In genomic region chr5:2149196-2149541, GRCh38 we compare ENCODE assay signal across 1 cellular context.
TF ChIP-seq lines count a peak whose summit lies in the region.

No MANE protein-coding gene starts in this region.

TF ChIP-seq in HEK293, 187 proteins besides CTCF, POLR2A, EP300 and RAD21 (continued from another document):
- TF ChIP-seq, protein P1, sequence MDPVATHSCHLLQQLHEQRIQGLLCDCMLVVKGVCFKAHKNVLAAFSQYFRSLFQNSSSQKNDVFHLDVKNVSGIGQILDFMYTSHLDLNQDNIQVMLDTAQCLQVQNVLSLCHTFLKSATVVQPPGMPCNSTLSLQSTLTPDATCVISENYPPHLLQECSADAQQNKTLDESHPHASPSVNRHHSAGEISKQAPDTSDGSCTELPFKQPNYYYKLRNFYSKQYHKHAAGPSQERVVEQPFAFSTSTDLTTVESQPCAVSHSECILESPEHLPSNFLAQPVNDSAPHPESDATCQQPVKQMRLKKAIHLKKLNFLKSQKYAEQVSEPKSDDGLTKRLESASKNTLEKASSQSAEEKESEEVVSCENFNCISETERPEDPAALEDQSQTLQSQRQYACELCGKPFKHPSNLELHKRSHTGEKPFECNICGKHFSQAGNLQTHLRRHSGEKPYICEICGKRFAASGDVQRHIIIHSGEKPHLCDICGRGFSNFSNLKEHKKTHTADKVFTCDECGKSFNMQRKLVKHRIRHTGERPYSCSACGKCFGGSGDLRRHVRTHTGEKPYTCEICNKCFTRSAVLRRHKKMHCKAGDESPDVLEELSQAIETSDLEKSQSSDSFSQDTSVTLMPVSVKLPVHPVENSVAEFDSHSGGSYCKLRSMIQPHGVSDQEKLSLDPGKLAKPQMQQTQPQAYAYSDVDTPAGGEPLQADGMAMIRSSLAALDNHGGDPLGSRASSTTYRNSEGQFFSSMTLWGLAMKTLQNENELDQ (tag by site-specific recombination; IDR thresholded peaks at IDR 0.05; ENCODE audit: low read depth): no peak
- TF ChIP-seq ZNF776 (tag by site-specific recombination; IDR thresholded peaks at IDR 0.05; ENCODE audit: borderline replicate concordance) (no peak), SP7 (tag by site-specific recombination; IDR thresholded peaks at IDR 0.05) (peak; percentile 59)
